ENCODE assay signal across 18 cellular contexts in the genomic region with DNA sequence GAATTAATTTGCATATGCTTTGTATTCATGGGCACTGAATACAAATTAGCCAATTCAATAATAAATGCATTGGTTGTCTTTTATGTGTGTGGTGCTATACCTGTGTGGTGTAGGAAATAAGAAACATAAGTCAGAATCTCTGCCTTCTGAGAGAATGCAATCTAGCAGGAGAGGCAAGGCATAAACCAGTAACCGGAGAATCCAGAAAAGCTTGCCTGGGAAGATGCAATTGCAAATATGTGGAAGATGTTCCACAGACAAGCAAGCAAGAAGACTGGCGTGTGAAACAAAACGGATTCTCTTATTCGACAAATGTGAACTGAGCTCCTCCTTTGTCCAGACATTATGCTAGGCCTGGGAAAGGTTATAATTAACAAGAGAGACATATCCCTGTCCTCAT.
"Had no signal": no experiment of that assay in that cellular context is flagged by ENCODE, and none has a peak within 500 bp of the region (broad histone marks: within the 10 kb centered on the region; RNA-seq: fewer than 3 reads in every experiment).

No MANE protein-coding gene starts in this region.

- ATAC-seq: gastrocnemius medialis; heart right ventricle; lower lobe of right lung; natural killer cell; sciatic nerve; stimulated activated naive B cell treated with anti-CD40 and anti-IgM and Interleukin-4, amounts not matched to agents 10 μg/mL and 1 μg/mL and 100 μg/mL, for 72 hours; stimulated activated naive CD8-positive, alpha-beta T cell treated with anti-CD3 and anti-CD28 coated beads, Interleukin-15, amount 100 ng/mL, for 72 hours had no signal

- H3K27ac ChIP-seq: dorsolateral prefrontal cortex, esophagus muscularis mucosa, gastrocnemius medialis, heart right ventricle, left ventricle myocardium inferior, lower lobe of right lung, testis, tibial nerve had no signal

- H3K4me1 ChIP-seq: esophagus muscularis mucosa, gastrocnemius medialis, left ventricle myocardium inferior, lower lobe of right lung, testis, tibial nerve had no signal

- H3K4me3 ChIP-seq: dorsolateral prefrontal cortex, esophagus muscularis mucosa, gastrocnemius medialis, heart right ventricle, left ventricle myocardium inferior, lower lobe of right lung, testis, tibial nerve had no signal

- H3K36me3 ChIP-seq: esophagus muscularis mucosa, gastrocnemius medialis, heart right ventricle, left ventricle myocardium inferior, lower lobe of right lung, tibial nerve had no signal

- H3K27me3 ChIP-seq: esophagus muscularis mucosa, gastrocnemius medialis, heart right ventricle, testis, tibial nerve had no signal

- DNase-seq: cortex of kidney; dorsolateral prefrontal cortex; effector CD8-positive, alpha-beta T cell; gastrocnemius medialis; heart right ventricle; islet precursor cell; left ventricle myocardium inferior; lower lobe of right lung; natural killer cell; posterior cingulate gyrus; stimulated activated CD4-positive, alpha-beta T cell treated with anti-CD3 and anti-CD28 coated beads, Interleukin-2, amount 100 ng/mL, for 24 hours; stimulated activated CD4-positive, alpha-beta T cell treated with anti-CD3 and anti-CD28 coated beads, Interleukin-4, amount 100 ng/mL, for 4 hours; stimulated activated naive B cell treated with anti-CD40 and anti-IgM and Interleukin-4, amounts not matched to agents 10 μg/mL and 1 μg/mL and 100 μg/mL, for 72 hours; stimulated activated naive CD8-positive, alpha-beta T cell treated with anti-CD3 and anti-CD28 coated beads, Interleukin-15, amount 100 ng/mL, for 72 hours; testis had no signal

- H3K9me3 ChIP-seq: esophagus muscularis mucosa, gastrocnemius medialis, heart right ventricle, left ventricle myocardium inferior, lower lobe of right lung, testis, tibial nerve had no signal
